Comparison of ENCODE assay signal across 30 cellular contexts in the genomic region with DNA sequence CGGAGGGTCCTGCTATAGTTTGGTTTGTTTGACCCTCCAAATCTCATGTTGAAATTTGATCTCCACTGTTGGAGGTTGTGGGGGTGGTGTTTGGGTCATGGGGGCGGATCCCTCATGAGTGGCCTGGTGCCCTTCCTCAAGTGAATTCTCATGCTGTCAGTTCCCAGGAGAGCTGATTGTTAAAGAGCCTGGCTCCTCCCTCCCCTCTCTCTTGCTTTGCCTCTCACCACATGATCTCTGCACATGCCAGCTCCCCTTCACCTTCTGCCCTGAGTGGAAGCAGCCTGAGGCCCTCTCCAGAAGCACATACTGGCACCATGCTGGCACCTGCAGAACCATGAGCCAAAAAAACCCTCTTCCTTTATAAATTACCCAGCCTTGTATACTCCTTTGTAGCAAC. TPM values are rescaled to one million over a fixed set of nuclear protein-coding genes. Genes with fewer than 3 reads are reported as not detected.
A peak's percentile ranks its signal among the peaks of the same experiment; 100 is the strongest.
DNase-seq lines count a peak whose midpoint lies in the region; ATAC-seq and TF ChIP-seq lines count a peak whose summit lies in the region.
"Had no signal": no experiment of that assay in that cellular context is flagged by ENCODE, and none has a peak within 500 bp of the region (broad histone marks: within the 10 kb centered on the region; RNA-seq: fewer than 3 reads in every experiment).

No MANE protein-coding gene starts in this region.

- H3K9me3 ChIP-seq in heart left ventricle = no peaks in the 10 kb centered on the region
- H3K9me3 ChIP-seq: BLaER1 treated with 17β-estradiol and CSF1 and Interleukin-3, amounts not matched to agents 10 nM and 100 nM; breast epithelium; psoas muscle; thyroid gland had no signal

- no peak for TF ChIP-seq POLR2A in heart left ventricle (IDR thresholded peaks at IDR 0.05)

- no peak overlapping the region for H3K27ac Mint-ChIP-seq in nephron progenitor cell
- H3K27ac Mint-ChIP-seq: activated CD8-positive, alpha-beta T cell treated with anti-CD3 and anti-CD28 coated beads for 36 hours; activated T-helper 17 cell treated with anti-CD3 and anti-CD28 coated beads, Interleukin-2, amount 50 U/mL, for 72 hours; stimulated activated naive CD8-positive, alpha-beta T cell treated with anti-CD3 and anti-CD28 coated beads, Interleukin-15, Interleukin-2, amounts not matched to agents 100 ng/mL and 50 ng/mL, for 24 hours had no signal

- WGBS in heart left ventricle, 4 donors = 56 to 75% (median 62%) methylated on average over 2 of the region's 2 CpGs

- H3K4me1 Mint-ChIP-seq in nephron progenitor cell = peaks cover 97% of the 10 kb centered on the region

- peaks cover 0 to 18% (median 0%) of the 10 kb centered on the region in 9 donors for H3K36me3 ChIP-seq in heart left ventricle
- H3K36me3 ChIP-seq: BLaER1 treated with 17β-estradiol and CSF1 and Interleukin-3, amounts not matched to agents 10 nM and 100 nM; breast epithelium; thyroid gland had no signal

- TF ChIP-seq CTCF in heart left ventricle (IDR thresholded peaks at IDR 0.05) (no peak), nephron progenitor cell (IDR thresholded peaks at IDR 0.05) (no peak)

- intact Hi-C loops in heart left ventricle (cut with DNase I) = loop anchor here in 2 of 10 donors (5.0 to 10.0 kb wide), 2 partner anchors 38 to 169 kb away; partner anchors contain the start of gene CD82 (in 1 of the 2)

- DNase-seq in ELF-1 (ENCODE audit: low read depth, low spot score) (peak; percentile 84), SK-N-DZ (ENCODE audit: low spot score) (peak; percentile 41), heart left ventricle (peak in 1 of 5 donors; percentile 55), nephron progenitor cell (peak; percentile 39), Ammon's horn (ENCODE audit: low spot score) (no peak), DMS79 treated with DMSO at 0.1 percent for 48 hours (lab: John Stamatoyannopoulos, UW) (no peak)
- DNase-seq: ACHN; activated CD4-positive, CD25-positive, alpha-beta regulatory T cell treated with anti-CD3 and anti-CD28 coated beads, Interleukin-2, amount 50 U/mL, for 72 hours; activated CD8-positive, alpha-beta T cell treated with anti-CD3 and anti-CD28 coated beads for 36 hours; activated naive CD4-positive, alpha-beta T cell treated with anti-CD3 and anti-CD28 coated beads, Interleukin-2, amount 50 U/mL, for 16 hours; amniotic stem cell; DND-41; effector CD8-positive, alpha-beta T cell; erythroblast; head of caudate nucleus; IMR-90; NCI-H1105; NCI-H1930; NCI-H226; NCI-H774; occipital lobe; psoas muscle; T-helper 1 cell; thyroid gland had no signal

- peak overlapping the region in 7 of 12 donors; percentile 3 to 71 (median 40) for H3K27ac ChIP-seq in heart left ventricle
- H3K27ac ChIP-seq: BLaER1 treated with 17β-estradiol and CSF1 and Interleukin-3, amounts not matched to agents 10 nM and 100 nM; breast epithelium; psoas muscle had no signal

- H3K4me1 ChIP-seq in heart left ventricle = peaks cover 0 to 88% (median 52%) of the 10 kb centered on the region in 12 donors
- H3K4me1 ChIP-seq: breast epithelium, psoas muscle had no signal

- peaks cover 0 to 4% (median 0%) of the 10 kb centered on the region in 9 donors for H3K27me3 ChIP-seq in heart left ventricle
- H3K27me3 ChIP-seq: breast epithelium, thyroid gland had no signal

- no peak overlapping the region for H3K4me3 ChIP-seq in heart left ventricle
- H3K4me3 ChIP-seq: BLaER1 treated with 17β-estradiol and CSF1 and Interleukin-3, amounts not matched to agents 10 nM and 100 nM; breast epithelium; psoas muscle; thyroid gland had no signal

- peaks cover 6% of the 10 kb centered on the region for H3K36me3 Mint-ChIP-seq in nephron progenitor cell (ENCODE audit: low read depth)

- ATAC-seq in heart left ventricle = peak; percentile 22 to 51 (median 34)
- ATAC-seq in GM21619 (IDR thresholded peaks at IDR 0.05; ENCODE audit: unreplicated experiment) = no peak
- ATAC-seq: activated CD8-positive, alpha-beta T cell treated with anti-CD3 and anti-CD28 coated beads for 36 hours; activated T-helper 17 cell treated with anti-CD3 and anti-CD28 coated beads, Interleukin-2, amount 50 U/mL, for 72 hours; psoas muscle had no signal

- peaks cover 7% of the 10 kb centered on the region for H3K27me3 Mint-ChIP-seq in nephron progenitor cell (ENCODE audit: low read depth, poor library complexity)
- H3K27me3 Mint-ChIP-seq: activated T-helper 17 cell treated with anti-CD3 and anti-CD28 coated beads, Interleukin-2, amount 50 U/mL, for 72 hours had no signal

- no peaks in the 10 kb centered on the region for H3K9me3 Mint-ChIP-seq in nephron progenitor cell
- H3K9me3 Mint-ChIP-seq: activated CD8-positive, alpha-beta T cell treated with anti-CD3 and anti-CD28 coated beads for 36 hours; activated T-helper 17 cell treated with anti-CD3 and anti-CD28 coated beads, Interleukin-2, amount 50 U/mL, for 72 hours; stimulated activated naive CD8-positive, alpha-beta T cell treated with anti-CD3 and anti-CD28 coated beads, Interleukin-15, Interleukin-2, amounts not matched to agents 100 ng/mL and 50 ng/mL, for 24 hours had no signal

- no peak overlapping the region for H3K4me3 Mint-ChIP-seq in nephron progenitor cell
- H3K4me3 Mint-ChIP-seq: activated CD8-positive, alpha-beta T cell treated with anti-CD3 and anti-CD28 coated beads for 36 hours; activated T-helper 17 cell treated with anti-CD3 and anti-CD28 coated beads, Interleukin-2, amount 50 U/mL, for 72 hours; stimulated activated naive CD8-positive, alpha-beta T cell treated with anti-CD3 and anti-CD28 coated beads, Interleukin-15, Interleukin-2, amounts not matched to agents 100 ng/mL and 50 ng/mL, for 24 hours had no signal

RNA-seq across cellular contexts. Expression of gene TSPAN18, which starts 7.1 kb away (rescaled TPM):
- 9.8 and 15.7 TPM in 2 replicates for polyA plus RNA-seq in SK-N-DZ (2014; cell fraction: cytosol; rRNA removed)
- 6.9 and 15.7 TPM in 2 replicates for polyA plus RNA-seq in SK-N-DZ (2014; cell fraction: nucleus; rRNA removed)
- 100 to 1,000 TPM in 4 of 9 donors, 10 to 100 TPM in 5; 47.6 to 151 (median 90.6) TPM for total RNA-seq in heart left ventricle
- polyA plus RNA-seq in heart left ventricle = 10 to 100 TPM; 40.0 to 60.4 TPM
- total RNA-seq: SK-MEL-5 had no signal

Comparison
In these comparisons a context has a peak if more than half of its experiments do, and no peak if none do; other contexts are left out.
1. DNase-seq: peak in ELF-1 (single experiment), SK-N-DZ (single experiment) and nephron progenitor cell (single experiment); none in Ammon's horn (single experiment) and DMS79 treated with DMSO at 0.1 percent for 48 hours (single experiment).